In genomic region chr12:30847259-30847658, GRCh38 we compare ENCODE assay signal across 10 cellular contexts.
DNase-seq lines count a peak whose midpoint lies in the region; ATAC-seq, FAIRE-seq and TF ChIP-seq lines count a peak whose summit lies in the region.
"Had no signal": no experiment of that assay in that cellular context is flagged by ENCODE, and none has a peak within 500 bp of the region (broad histone marks: within the 10 kb centered on the region; RNA-seq: fewer than 3 reads in every experiment).

No MANE protein-coding gene starts in this region.

- ATAC-seq in RWPE2 (ENCODE audit: low read depth) (no peak), pancreas (no peak), GM21423 (IDR thresholded peaks at IDR 0.05; ENCODE audit: unreplicated experiment) (no peak), GM18870 (IDR thresholded peaks at IDR 0.05; ENCODE audit: unreplicated experiment) (no peak)

- peak; percentile 43 for DNase-seq in activated naive CD4-positive, alpha-beta T cell treated with anti-CD3 and anti-CD28 coated beads, Interleukin-2, amount 10 ng/mL, durations not matched to agents 7 days and 5 days
- DNase-seq in activated naive CD4-positive, alpha-beta T cell treated with Interleukin-2 at 50 U/mL for 16 hours, result no peak
- DNase-seq in NCI-H1092 (lab: John Stamatoyannopoulos, UW), result peak; percentile 60
- DNase-seq in RWPE2 (ENCODE audit: low spot score), result no peak
- DNase-seq in epithelial cell of prostate (ENCODE audit: low read depth, low spot score), result peak; percentile 16
- no peak for DNase-seq in pancreas

- no peak overlapping the region for H3K27ac Mint-ChIP-seq in activated naive CD4-positive, alpha-beta T cell treated with anti-CD3 and anti-CD28 coated beads, Interleukin-2, amount 10 ng/mL, durations not matched to agents 7 days and 5 days
- H3K27ac Mint-ChIP-seq: stimulated activated naive CD8-positive, alpha-beta T cell treated with anti-CD3 and anti-CD28 coated beads, Interleukin-15, Interleukin-2, amounts not matched to agents 100 ng/mL and 50 ng/mL, for 24 hours had no signal

- no peaks in the 10 kb centered on the region for H3K27me3 Mint-ChIP-seq in activated naive CD4-positive, alpha-beta T cell treated with anti-CD3 and anti-CD28 coated beads, Interleukin-2, amount 10 ng/mL, durations not matched to agents 7 days and 5 days
- H3K27me3 Mint-ChIP-seq: stimulated activated naive CD8-positive, alpha-beta T cell treated with anti-CD3 and anti-CD28 coated beads, Interleukin-15, Interleukin-2, amounts not matched to agents 100 ng/mL and 50 ng/mL, for 24 hours had no signal

- H3K4me1 ChIP-seq in RWPE2 (ENCODE audit: insufficient read depth, poor library complexity, severe bottlenecking) (no peaks in the 10 kb centered on the region), pancreas (peaks cover 0 to 3% (median 0%) of the 10 kb centered on the region in 3 donors)

- no peak for FAIRE-seq in pancreas (lab: Jason Lieb, UNC)
- FAIRE-seq: colon had no signal

- CTCF ChIA-PET in activated naive CD4-positive, alpha-beta T cell treated with anti-CD3 and anti-CD28 coated beads, Interleukin-2, amount 10 ng/mL, durations not matched to agents 7 days and 5 days (lab: Charles Lee), result interaction anchor here (0.8 to 5.3 kb wide), 13 partner anchors 25 to 1327 kb away, joined by 3 to 32 read pairs (median 5); no protein-coding TSS in a partner anchor

- TF ChIP-seq CTCF in RWPE2 (IDR thresholded peaks at IDR 0.05; ENCODE audit: poor library complexity, severe bottlenecking) (peak; percentile 64), pancreas (IDR thresholded peaks at IDR 0.05) (peak in 3 of 4 donors; percentile 12 to 44 (median 36))

- no peak overlapping the region for H3K27ac ChIP-seq in RWPE2 (ENCODE audit: poor library complexity, severe bottlenecking)
- H3K27ac ChIP-seq in epithelial cell of prostate, result no peak overlapping the region
- no peak overlapping the region for H3K27ac ChIP-seq in pancreas

- H3K9me3 Mint-ChIP-seq in activated naive CD4-positive, alpha-beta T cell treated with anti-CD3 and anti-CD28 coated beads, Interleukin-2, amount 10 ng/mL, durations not matched to agents 7 days and 5 days, result no peaks in the 10 kb centered on the region
- H3K9me3 Mint-ChIP-seq: stimulated activated naive CD8-positive, alpha-beta T cell treated with anti-CD3 and anti-CD28 coated beads, Interleukin-15, Interleukin-2, amounts not matched to agents 100 ng/mL and 50 ng/mL, for 24 hours had no signal

- H3K4me3 ChIP-seq in RWPE2 (ENCODE audit: severe bottlenecking) (no peak overlapping the region), pancreas (no peak overlapping the region)

- peaks cover 10% of the 10 kb centered on the region for H3K4me1 Mint-ChIP-seq in activated naive CD4-positive, alpha-beta T cell treated with anti-CD3 and anti-CD28 coated beads, Interleukin-2, amount 10 ng/mL, durations not matched to agents 7 days and 5 days

- H3K36me3 Mint-ChIP-seq in activated naive CD4-positive, alpha-beta T cell treated with anti-CD3 and anti-CD28 coated beads, Interleukin-2, amount 10 ng/mL, durations not matched to agents 7 days and 5 days, result no peaks in the 10 kb centered on the region

- H3K36me3 ChIP-seq in RWPE2 (ENCODE audit: low read depth) (no peaks in the 10 kb centered on the region), pancreas (no peaks in the 10 kb centered on the region)

- 30 to 32% methylated on average over 3 of the region's 3 CpGs for WGBS in pancreas, 2 donors

- H3K27me3 ChIP-seq in RWPE2 (ENCODE audit: insufficient read depth, poor library complexity, severe bottlenecking) (no peaks in the 10 kb centered on the region), pancreas (no peaks in the 10 kb centered on the region)

- intact Hi-C loops in pancreas (cut with DNase I), result loop anchor here in 1 of 3 donors (10.0 kb wide), 1 partner anchor 398 kb away; no protein-coding TSS in a partner anchor

- no peak overlapping the region for H3K4me3 Mint-ChIP-seq in activated naive CD4-positive, alpha-beta T cell treated with anti-CD3 and anti-CD28 coated beads, Interleukin-2, amount 10 ng/mL, durations not matched to agents 7 days and 5 days
- H3K4me3 Mint-ChIP-seq: stimulated activated naive CD8-positive, alpha-beta T cell treated with anti-CD3 and anti-CD28 coated beads, Interleukin-15, Interleukin-2, amounts not matched to agents 100 ng/mL and 50 ng/mL, for 24 hours had no signal

- H3K9me3 ChIP-seq in RWPE2 (ENCODE audit: severe bottlenecking) (no peaks in the 10 kb centered on the region), pancreas (no peaks in the 10 kb centered on the region)

Comparison
In these comparisons a context has a peak if more than half of its experiments do, and no peak if none do; other contexts are left out.
1. DNase-seq: peak in activated naive CD4-positive, alpha-beta T cell treated with anti-CD3 and anti-CD28 coated beads, Interleukin-2, amount 10 ng/mL, durations not matched to agents 7 days and 5 days (single experiment), NCI-H1092 (single experiment) and epithelial cell of prostate (single experiment); none in activated naive CD4-positive, alpha-beta T cell treated with Interleukin-2 at 50 U/mL for 16 hours (single experiment), RWPE2 (single experiment) and pancreas (0 of 6).